20 cellular contexts compared by ENCODE assay signal in the genomic region with DNA sequence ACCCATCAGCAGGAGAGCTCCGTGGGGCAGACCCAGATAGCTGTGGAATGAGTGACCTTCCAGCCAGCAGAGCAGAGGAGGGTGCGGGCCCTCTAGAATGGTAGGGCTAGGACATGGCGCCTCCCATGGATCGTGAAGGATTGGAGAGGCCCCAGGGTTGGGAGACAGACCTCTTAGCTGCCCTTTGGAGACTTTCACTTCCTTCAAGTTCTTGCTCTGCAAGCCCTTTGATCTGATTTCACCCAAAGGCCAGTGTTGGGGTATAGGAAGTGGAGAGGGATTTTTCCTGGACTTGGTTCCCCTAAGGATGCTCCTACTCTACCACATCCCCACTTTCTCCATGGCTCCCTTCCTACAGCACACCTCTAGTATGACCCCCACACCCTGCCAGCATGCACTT. TPM values are rescaled to one million over a fixed set of nuclear protein-coding genes. Genes with fewer than 3 reads are reported as not detected.
DNase-seq lines count a peak whose midpoint lies in the region; ATAC-seq and TF ChIP-seq lines count a peak whose summit lies in the region.
"Had no signal": no experiment of that assay in that cellular context is flagged by ENCODE, and none has a peak within 500 bp of the region (broad histone marks: within the 10 kb centered on the region; RNA-seq: fewer than 3 reads in every experiment).

No MANE protein-coding gene starts in this region.

- H3K4me3 Mint-ChIP-seq in CD14-positive monocyte (peak overlapping the region; percentile 95 to 96), T-cell (peak overlapping the region; percentile 90 to 98 (median 94)), immature natural killer cell (peak overlapping the region; percentile 93 to 97 (median 93))
- H3K4me3 Mint-ChIP-seq: nephron progenitor cell had no signal

- H3K4me1 ChIP-seq in DND-41 (ENCODE audit: insufficient read depth, low read length) (peaks cover 73% of the 10 kb centered on the region), mammary epithelial cell (ENCODE audit: insufficient read depth, low read length) (no peaks in the 10 kb centered on the region)
- H3K4me1 ChIP-seq: esophagus squamous epithelium, HAP-1, right lobe of liver had no signal

- H3K4me2 ChIP-seq in DND-41 (ENCODE audit: insufficient read depth, low read length) = peak overlapping the region; percentile 92
- H3K4me2 ChIP-seq in mammary epithelial cell (ENCODE audit: insufficient read depth, low read depth, low read length) = no peak overlapping the region

- CTCF ChIA-PET in T-cell (lab: Charles Lee) (interaction anchor here in 1 of 2 donors (0.6 kb wide), 1 partner anchor 58 kb away, joined by 3 read pairs; no protein-coding TSS in a partner anchor), mammary epithelial cell (lab: Charles Lee; ENCODE audit: low non-redundant PET) (no interaction called here)

- no peaks in the 10 kb centered on the region for H3K9me3 ChIP-seq in DND-41 (ENCODE audit: insufficient read depth, low read length, severe bottlenecking)
- H3K9me3 ChIP-seq in MG63 = no peaks in the 10 kb centered on the region
- H3K9me3 ChIP-seq in mammary epithelial cell (replicated peaks; ENCODE audit: insufficient read depth, low read length) = no peaks in the 10 kb centered on the region
- H3K9me3 ChIP-seq: esophagus squamous epithelium, HAP-1, right lobe of liver had no signal

- H3K79me2 ChIP-seq in DND-41 (ENCODE audit: insufficient read depth, low read length) (peaks cover 97% of the 10 kb centered on the region), mammary epithelial cell (ENCODE audit: insufficient read depth, low read length) (no peaks in the 10 kb centered on the region)

- H3K9ac ChIP-seq in DND-41 (ENCODE audit: low read depth, low read length) = peak overlapping the region; percentile 96
- no peak overlapping the region for H3K9ac ChIP-seq in mammary epithelial cell (ENCODE audit: insufficient read depth, low read length)

- peak overlapping the region; percentile 98 for H3K27ac ChIP-seq in DND-41 (ENCODE audit: low read length)
- H3K27ac ChIP-seq in mammary epithelial cell (ENCODE audit: insufficient read depth, low read depth, low read length) = no peak overlapping the region
- H3K27ac ChIP-seq: esophagus squamous epithelium, right lobe of liver had no signal

- H3K27me3 ChIP-seq in DND-41 (ENCODE audit: insufficient read depth, low read length, poor library complexity) = no peaks in the 10 kb centered on the region
- no peaks in the 10 kb centered on the region for H3K27me3 ChIP-seq in MG63
- H3K27me3 ChIP-seq in mammary epithelial cell (ENCODE audit: insufficient read depth, low read length) = no peaks in the 10 kb centered on the region
- H3K27me3 ChIP-seq: esophagus squamous epithelium, right lobe of liver had no signal

- POLR2A ChIA-PET in T-cell (lab: Charles Lee) = interaction anchor here in 1 of 2 donors (0.5 to 1.6 kb wide), 2 partner anchors 27 to 129 kb away, joined by 3 to 5 read pairs; no protein-coding TSS in a partner anchor

- peaks cover 44 to 55% of the 10 kb centered on the region in 2 donors for H3K36me3 Mint-ChIP-seq in CD14-positive monocyte
- H3K36me3 Mint-ChIP-seq in T-cell = peaks cover 29% of the 10 kb centered on the region
- H3K36me3 Mint-ChIP-seq in immature natural killer cell = peaks cover 42 to 59% (median 51%) of the 10 kb centered on the region in 3 donors

- peaks cover 70% of the 10 kb centered on the region for H3K4me1 Mint-ChIP-seq in CD14-positive monocyte
- H3K4me1 Mint-ChIP-seq in T-cell = peaks cover 74 to 84% (median 75%) of the 10 kb centered on the region in 3 donors
- H3K4me1 Mint-ChIP-seq in immature natural killer cell = peaks cover 86 to 88% of the 10 kb centered on the region in 2 donors

- H3K36me3 ChIP-seq in DND-41 (ENCODE audit: insufficient read depth, low read length) (peaks cover 75% of the 10 kb centered on the region), MG63 (no peaks in the 10 kb centered on the region), mammary epithelial cell (ENCODE audit: insufficient read depth, low read length) (no peaks in the 10 kb centered on the region)
- H3K36me3 ChIP-seq: esophagus squamous epithelium, HAP-1, right lobe of liver had no signal

- dilution Hi-C loops in mammary epithelial cell (cut with HindIII; ENCODE audit: low sequenced_read_pairs) = no loop called here

- H3K9me3 Mint-ChIP-seq in CD14-positive monocyte = peaks cover 0 to 5% (median 2%) of the 10 kb centered on the region in 7 donors
- no peaks in the 10 kb centered on the region for H3K9me3 Mint-ChIP-seq in T-cell
- no peaks in the 10 kb centered on the region for H3K9me3 Mint-ChIP-seq in immature natural killer cell

- intact Hi-C loops in CD14-positive monocyte (cut with micrococcal nuclease) (loop anchor here in 1 of 2 donors (5.0 kb wide), 1 partner anchor 35 kb away; no protein-coding TSS in a partner anchor), mammary epithelial cell (cut with micrococcal nuclease) (no loop called here)

- peak overlapping the region; percentile 61 to 87 for H3K4me3 ChIP-seq in DND-41 (ENCODE audit: low read depth in 1 of 2, low read length in 2 of 2)
- H3K4me3 ChIP-seq in MG63 = no peak overlapping the region
- no peak overlapping the region for H3K4me3 ChIP-seq in mammary epithelial cell (replicated peaks in 1 of 3; ENCODE audit: insufficient read depth in 1 of 3, low read depth in 2 of 3, low read length in 3 of 3)
- H3K4me3 ChIP-seq: HAP-1, K562, right lobe of liver had no signal

- peak overlapping the region; percentile 86 to 99 (median 95) for H3K27ac Mint-ChIP-seq in CD14-positive monocyte
- peak overlapping the region; percentile 84 to 97 for H3K27ac Mint-ChIP-seq in T-cell
- H3K27ac Mint-ChIP-seq in immature natural killer cell = peak overlapping the region; percentile 89 to 100 (median 96)
- H3K27ac Mint-ChIP-seq: nephron progenitor cell had no signal

- peaks cover 57% of the 10 kb centered on the region for H4K20me1 ChIP-seq in DND-41 (ENCODE audit: insufficient read depth, low read length)
- H4K20me1 ChIP-seq in mammary epithelial cell (ENCODE audit: insufficient read depth, low read length) = no peaks in the 10 kb centered on the region

- TF ChIP-seq CTCF in CD14-positive monocyte (IDR thresholded peaks at IDR 0.05) (no peak), DND-41 (IDR thresholded peaks at IDR 0.05; ENCODE audit: borderline replicate concordance, extremely low read depth, low read length, poor library complexity, severe bottlenecking) (no peak), mammary epithelial cell (conservative IDR thresholded peaks at IDR 0.05 in 1 of 2, IDR thresholded peaks at IDR 0.05 in 1 of 2; ENCODE audit: extremely low read depth in 1 of 2, insufficient read depth in 1 of 2, low read depth in 1 of 2, low read length in 2 of 2) (no peak)

- ATAC-seq in DND-41 (ENCODE audit: insufficient read depth, low read depth) = no peak
- ATAC-seq in T-cell (replicated peaks in 1 of 4) = no peak
- no peak for ATAC-seq in HG02970 (IDR thresholded peaks at IDR 0.05; ENCODE audit: low FRiP score, unreplicated experiment)
- ATAC-seq: K562, left lobe of liver, right lobe of liver had no signal

- in situ Hi-C loops in mammary epithelial cell (cut with MboI; ENCODE audit: low sequenced_read_pairs in 2 of 2) = no loop called here

- 54% methylated on average over 4 of the region's 4 CpGs for WGBS in mammary epithelial cell (ENCODE audit: low coverage, missing lambda C conversion rate)

- BruUV-seq in mammary epithelial cell (replicated peaks; lab: Mats Ljungman, UMichigan) = no TSS peak

- H2AFZ ChIP-seq in DND-41 (ENCODE audit: low read depth, low read length) (no peak overlapping the region), mammary epithelial cell (ENCODE audit: low read depth, low read length) (no peak overlapping the region)

- DNase-seq in CD14-positive monocyte (ENCODE audit: low spot score) (no peak), DND-41 (peak; percentile 19), T-cell (no peak), immature natural killer cell (no peak), MG63 (no peak), mammary epithelial cell (no peak), OCI-M2 (lab: John Stamatoyannopoulos, UW; ENCODE audit: unreplicated experiment) (no peak)
- DNase-seq: amygdala, cortex of kidney, esophagus squamous epithelium, GF-D8, NCI-H1930, NCI-H524 treated with DMSO at 0.1 percent for 48 hours, nephron progenitor cell, right lobe of liver had no signal

- peaks cover 0 to 13% (median 0%) of the 10 kb centered on the region in 3 donors for H3K27me3 Mint-ChIP-seq in CD14-positive monocyte (ENCODE audit: low read depth in 3 of 3)
- no peaks in the 10 kb centered on the region for H3K27me3 Mint-ChIP-seq in T-cell
- peaks cover 13 to 35% (median 25%) of the 10 kb centered on the region in 3 donors for H3K27me3 Mint-ChIP-seq in immature natural killer cell (ENCODE audit: low read depth in 3 of 3)

RNA-seq across cellular contexts. Expression of gene SASH3, which starts 3.0 kb away (rescaled TPM):
- polyA plus RNA-seq in CD14-positive monocyte (100 to 1,000 TPM; 127 to 179 TPM), immature natural killer cell (100 to 1,000 TPM; 254 to 569 (median 270) TPM), mammary epithelial cell (not detected)
- total RNA-seq in T-cell (100 to 1,000 TPM; 102 to 163 (median 142) TPM), mammary epithelial cell (not detected)
- total RNA-seq in MG63 (2014; rRNA removed; shearing (Covaris generic); ENCODE audit: low replicate concordance) = not detected in 2 replicates
- not detected for polyA minus RNA-seq in mammary epithelial cell
- total RNA-seq: RPMI7951 had no signal

RNA-seq across cellular contexts. Expression of gene XPNPEP2, which starts 43.9 kb away (rescaled TPM):
- polyA plus RNA-seq in CD14-positive monocyte = not detected
- under 1 TPM in 4 of 5 donors, not detected in 1; 0.20 to 0.84 (median 0.37) TPM for total RNA-seq in T-cell
- polyA plus RNA-seq in immature natural killer cell = 1 to 10 TPM in 2 of 3 donors, under 1 TPM in 1; 0.60 to 2.9 (median 2.7) TPM
- not detected in 2 replicates for total RNA-seq in MG63 (2014; rRNA removed; shearing (Covaris generic); ENCODE audit: low replicate concordance)
- not detected for total RNA-seq in mammary epithelial cell
- not detected for polyA plus RNA-seq in mammary epithelial cell
- polyA minus RNA-seq in mammary epithelial cell = not detected
- total RNA-seq: RPMI7951 had no signal

Comparison
In these comparisons a context has a peak if more than half of its experiments do, and no peak if none do; other contexts are left out.
1. H3K4me3 ChIP-seq: peak in DND-41 (2 of 2); none in MG63 (single experiment) and mammary epithelial cell (0 of 3).
2. RNA of gene SASH3, which starts 3.0 kb away (total RNA-seq): 102 to 163 TPM in T-cell; not detected in MG63 and not detected in mammary epithelial cell; every median in the first group is over 100 times any median in the second.
3. Peak in every context shown above with its lines, with median percentiles within 50 percentile points of each other: H3K27ac Mint-ChIP-seq and H3K4me3 Mint-ChIP-seq.